Comparison of ENCODE assay signal across 14 cellular contexts in genomic region chr1:43671626-43672330, GRCh38. TPM values are rescaled to one million over a fixed set of nuclear protein-coding genes. Genes with fewer than 3 reads are reported as not detected.
DNase-seq lines count a peak whose midpoint lies in the region; ATAC-seq and TF ChIP-seq lines count a peak whose summit lies in the region.
"Had no signal": no experiment of that assay in that cellular context is flagged by ENCODE, and none has a peak within 500 bp of the region (broad histone marks: within the 10 kb centered on the region; RNA-seq: fewer than 3 reads in every experiment).

No MANE protein-coding gene starts in this region.

- ATAC-seq in HG02623 (IDR thresholded peaks at IDR 0.05; ENCODE audit: unreplicated experiment): no peak
- ATAC-seq in HG03039 (IDR thresholded peaks at IDR 0.05; ENCODE audit: unreplicated experiment): no peak
- ATAC-seq: activated CD4-positive, alpha-beta T cell treated with anti-CD3 and anti-CD28 coated beads for 36 hours had no signal

- H3K4me3 Mint-ChIP-seq in chondrocyte (ENCODE audit: unreplicated experiment): no peak overlapping the region
- H3K4me3 Mint-ChIP-seq: activated CD4-positive, alpha-beta T cell treated with anti-CD3 and anti-CD28 coated beads for 36 hours; B cell had no signal

- peak overlapping the region; percentile 39 for H3K27ac ChIP-seq in ACC112 (ENCODE audit: low read depth, low read length)
- no peak overlapping the region for H3K27ac ChIP-seq in effector memory CD4-positive, alpha-beta T cell (ENCODE audit: insufficient read depth, low read length, poor library complexity, severe bottlenecking)

- H3K79me2 ChIP-seq in ACC112 (ENCODE audit: control insufficient read depth, insufficient read depth, low read length, unreplicated experiment): peaks cover 2% of the 10 kb centered on the region

- peaks cover 30% of the 10 kb centered on the region for H3K4me1 Mint-ChIP-seq in chondrocyte (ENCODE audit: low read depth)
- H3K4me1 Mint-ChIP-seq: activated CD4-positive, alpha-beta T cell treated with anti-CD3 and anti-CD28 coated beads for 36 hours; B cell had no signal

- H3K36me3 Mint-ChIP-seq in chondrocyte (ENCODE audit: low read depth): peaks cover 55% of the 10 kb centered on the region

- TF ChIP-seq CTCF in chondrocyte (IDR thresholded peaks at IDR 0.05) (no peak), kidney epithelial cell (IDR thresholded peaks at IDR 0.05; ENCODE audit: insufficient read depth, low read length, poor library complexity, severe bottlenecking) (no peak)

- H2AFZ ChIP-seq in ACC112 (ENCODE audit: low read length, unreplicated experiment): no peak overlapping the region

- no peaks in the 10 kb centered on the region for H3K9me3 Mint-ChIP-seq in chondrocyte (ENCODE audit: low read depth)

- no peaks in the 10 kb centered on the region for H3K9me3 ChIP-seq in effector memory CD4-positive, alpha-beta T cell (ENCODE audit: control insufficient read depth, low read length)

- H3K27ac Mint-ChIP-seq in chondrocyte (ENCODE audit: unreplicated experiment): peak overlapping the region; percentile 75
- H3K27ac Mint-ChIP-seq: activated CD4-positive, alpha-beta T cell treated with anti-CD3 and anti-CD28 coated beads for 36 hours; B cell had no signal

- DNase-seq in HT1080 (ENCODE audit: low read depth) (peak; percentile 70), chondrocyte (ENCODE audit: low spot score) (no peak), kidney epithelial cell (ENCODE audit: low read depth) (peak; percentile 44), nucleus accumbens (lab: John Stamatoyannopoulos, UW) (no peak)
- DNase-seq in effector memory CD4-positive, alpha-beta T cell: no peak
- DNase-seq: activated CD4-positive, alpha-beta T cell treated with anti-CD3 and anti-CD28 coated beads for 36 hours; activated effector memory CD4-positive, alpha-beta T cell treated with Interleukin-2 at 50 U/mL for 16 hours; NCI-H146; NCI-H82 had no signal

- peaks cover 22% of the 10 kb centered on the region for H3K4me1 ChIP-seq in ACC112 (ENCODE audit: control insufficient read depth, insufficient read depth, low read length, unreplicated experiment)
- no peaks in the 10 kb centered on the region for H3K4me1 ChIP-seq in effector memory CD4-positive, alpha-beta T cell (ENCODE audit: control insufficient read depth, insufficient read depth, low read length, poor library complexity, severe bottlenecking)

- H3K27me3 ChIP-seq in ACC112 (ENCODE audit: insufficient read depth, low read length) (no peaks in the 10 kb centered on the region), kidney epithelial cell (ENCODE audit: control insufficient read depth, insufficient read depth, low read length) (no peaks in the 10 kb centered on the region)
- no peaks in the 10 kb centered on the region for H3K27me3 ChIP-seq in effector memory CD4-positive, alpha-beta T cell (replicated peaks; ENCODE audit: control insufficient read depth, insufficient read depth, low read length, poor library complexity, severe bottlenecking)
- H3K27me3 ChIP-seq: dorsolateral prefrontal cortex had no signal

- H3K27me3 Mint-ChIP-seq in chondrocyte (ENCODE audit: low read depth): no peaks in the 10 kb centered on the region
- H3K27me3 Mint-ChIP-seq: activated CD4-positive, alpha-beta T cell treated with anti-CD3 and anti-CD28 coated beads for 36 hours; B cell had no signal

- H3K36me3 ChIP-seq in ACC112 (ENCODE audit: insufficient read depth, low read length) (peaks cover 42% of the 10 kb centered on the region), kidney epithelial cell (ENCODE audit: control insufficient read depth, insufficient read depth, low read length) (peaks cover 3% of the 10 kb centered on the region)
- peaks cover 73% of the 10 kb centered on the region for H3K36me3 ChIP-seq in effector memory CD4-positive, alpha-beta T cell (ENCODE audit: control insufficient read depth, insufficient read depth, low read length)

- no peak overlapping the region for H3K4me3 ChIP-seq in ACC112 (ENCODE audit: low read depth, low read length)
- H3K4me3 ChIP-seq in kidney epithelial cell (ENCODE audit: low read depth, low read length): no peak overlapping the region
- H3K4me3 ChIP-seq in effector memory CD4-positive, alpha-beta T cell (ENCODE audit: insufficient read depth, low read depth, low read length, poor library complexity, severe bottlenecking): no peak overlapping the region
- H3K4me3 ChIP-seq: dorsolateral prefrontal cortex had no signal

RNA-seq across cellular contexts. Expression of gene KDM4A, which starts 21.8 kb away (rescaled TPM):
- 17.2 and 19.9 TPM in 2 replicates for total RNA-seq in HT1080 (2014; rRNA removed; shearing (Covaris generic))
- polyA plus RNA-seq in HT1080 (2015; cell fraction: cytosol; rRNA removed): 10.0 and 10.8 TPM in 2 replicates
- 22.3 and 25.2 TPM in 2 replicates for polyA plus RNA-seq in HT1080 (2015; cell fraction: nucleus; rRNA removed)
- total RNA-seq in chondrocyte: 48.3 to 50.8 TPM (median 49.8 TPM) in 3 replicates
- 42.9 and 48.4 TPM in 2 replicates for total RNA-seq in kidney epithelial cell

RNA-seq across cellular contexts. Expression of gene ST3GAL3, which starts 35.6 kb away (rescaled TPM):
- total RNA-seq in HT1080 (2014; rRNA removed; shearing (Covaris generic)): 11.6 and 14.1 TPM in 2 replicates
- polyA plus RNA-seq in HT1080 (2015; cell fraction: cytosol; rRNA removed): 21.3 and 24.6 TPM in 2 replicates
- polyA plus RNA-seq in HT1080 (2015; cell fraction: nucleus; rRNA removed): 28.4 and 29.2 TPM in 2 replicates
- total RNA-seq in chondrocyte: 15.2 to 28.7 TPM (median 17.0 TPM) in 3 replicates
- total RNA-seq in kidney epithelial cell: 13.8 and 15.0 TPM in 2 replicates

Comparison
In these comparisons a context has a peak if more than half of its experiments do, and no peak if none do; other contexts are left out.
1. DNase-seq: peak in HT1080 (single experiment) and kidney epithelial cell (single experiment); none in chondrocyte (single experiment), effector memory CD4-positive, alpha-beta T cell (0 of 3) and nucleus accumbens (0 of 56).